19 cellular contexts compared by ENCODE assay signal in the genomic region with DNA sequence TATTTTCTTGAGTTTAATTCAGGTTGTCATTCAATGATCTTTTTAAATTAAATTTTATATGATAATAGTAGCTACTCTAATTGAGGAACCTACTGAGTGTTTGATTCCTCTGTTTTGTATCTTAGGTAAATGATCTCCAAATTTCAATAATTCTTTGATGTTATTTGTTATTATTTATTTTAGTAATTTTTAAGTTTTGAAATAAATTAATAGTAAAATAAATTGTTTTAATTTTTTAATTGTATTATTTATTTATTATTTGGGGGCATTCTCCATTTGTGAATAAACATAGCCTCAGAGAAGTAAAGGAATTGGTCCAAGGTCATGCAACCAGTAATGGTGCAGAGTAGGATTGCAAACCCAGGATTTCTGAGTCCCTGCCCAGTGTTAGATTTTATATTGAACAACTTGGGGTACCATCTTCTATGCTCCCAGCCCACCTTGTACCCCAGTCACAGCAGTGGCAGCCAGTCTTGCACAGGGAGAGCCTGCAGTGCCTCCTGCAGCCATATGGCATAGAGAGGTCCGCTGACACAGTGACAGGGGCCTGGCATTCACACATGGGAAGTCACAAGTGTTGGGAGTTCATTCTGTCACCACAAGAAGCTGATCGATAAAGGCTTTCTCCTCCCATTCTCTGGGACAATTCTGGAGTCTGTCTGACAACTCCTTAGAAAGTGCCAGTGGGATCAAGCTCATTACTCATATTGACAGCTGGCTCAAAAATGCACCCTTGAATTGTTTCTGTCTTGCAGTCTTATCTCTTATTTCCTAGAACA.
"Had no signal": no experiment of that assay in that cellular context is flagged by ENCODE, and none has a peak within 500 bp of the region (broad histone marks: within the 10 kb centered on the region; RNA-seq: fewer than 3 reads in every experiment).

No MANE protein-coding gene starts in this region.

- H3K4me3 ChIP-seq: left ventricle myocardium inferior, prostate gland, skin epidermis, testis had no signal

- DNase-seq: activated CD4-positive, alpha-beta T cell treated with anti-CD3 and anti-CD28 coated beads, Interleukin-2, amount 10 ng/mL, durations not matched to agents 7 days and 5 days; activated CD8-positive, alpha-beta T cell treated with anti-CD3 and anti-CD28 coated beads, Interleukin-2, amount 10 ng/mL, durations not matched to agents 7 days and 5 days; activated naive CD4-positive, alpha-beta T cell treated with anti-CD3 and anti-CD28 coated beads for 36 hours; activated T-cell treated with anti-CD3 and anti-CD28 coated beads, Interleukin-2, amount 50 U/mL, for 4 hours; dermis blood vessel endothelial cell; effector memory CD8-positive, alpha-beta T cell; foreskin melanocyte; hypothalamus; left ventricle myocardium inferior; naive B cell; right cardiac atrium; stimulated activated CD4-positive, alpha-beta T cell treated with anti-CD3 and anti-CD28 coated beads, Interleukin-2, amount 100 ng/mL, for 48 hours; T-helper 1 cell; T-helper 9 cell; testis had no signal

- H3K36me3 ChIP-seq: left ventricle myocardium inferior, prostate gland had no signal

- H3K9me3 ChIP-seq: left ventricle myocardium inferior, prostate gland, testis had no signal

- ATAC-seq: activated CD4-positive, CD25-positive, alpha-beta regulatory T cell treated with anti-CD3 and anti-CD28 coated beads, Interleukin-2, amount 50 U/mL, for 24 hours; activated CD8-positive, alpha-beta T cell treated with anti-CD3 and anti-CD28 coated beads, Interleukin-2, amount 10 ng/mL, durations not matched to agents 7 days and 5 days; activated T-cell treated with anti-CD3 and anti-CD28 coated beads, Interleukin-2, amount 50 U/mL, for 4 hours; effector memory CD8-positive, alpha-beta T cell; right cardiac atrium had no signal

- H3K27ac ChIP-seq: left ventricle myocardium inferior, prostate gland, skin epidermis, testis had no signal

- FAIRE-seq: keratinocyte had no signal

- H3K27me3 ChIP-seq: testis had no signal

- H3K4me1 ChIP-seq: left ventricle myocardium inferior, prostate gland, testis had no signal
